Comparison of ENCODE assay signal across 8 cellular contexts in the genomic region with DNA sequence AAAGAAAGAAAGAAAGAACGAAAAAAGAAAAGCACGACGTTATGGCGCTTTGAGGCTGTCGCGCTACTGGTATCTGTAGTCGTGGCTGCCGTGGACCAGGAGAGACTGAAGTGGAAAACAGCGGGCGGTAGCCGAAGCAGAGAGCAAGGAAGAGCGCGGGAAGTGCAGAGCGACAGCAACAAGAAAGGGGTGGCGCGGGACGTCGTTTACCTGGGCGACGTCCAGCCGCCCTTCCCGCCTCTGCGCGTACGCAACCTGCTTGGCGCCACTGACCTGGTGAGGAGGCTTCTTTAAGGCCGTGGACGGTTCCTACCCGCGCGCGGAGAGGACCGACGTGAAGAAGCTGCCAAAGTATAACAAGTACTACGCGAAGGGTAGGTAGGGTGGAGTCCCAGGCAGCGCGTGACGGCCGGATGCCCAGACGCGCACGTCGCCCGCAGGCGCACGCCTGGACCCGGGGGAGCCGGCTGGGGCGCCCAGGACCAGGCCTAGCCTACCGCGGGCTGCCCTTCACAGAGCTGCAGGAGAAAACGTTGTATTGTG. TPM values are rescaled to one million over a fixed set of nuclear protein-coding genes. Genes with fewer than 3 reads are reported as not detected.
DNase-seq lines count a peak whose midpoint lies in the region; ATAC-seq and TF ChIP-seq lines count a peak whose summit lies in the region.

No MANE protein-coding gene starts in this region.

- H3K4me3 ChIP-seq in HUES6 (ENCODE audit: low read depth, low read length) = peak overlapping the region; percentile 63; the same call in 1 of the 2 replicates
- peak overlapping the region in 1 of 2 donors; percentile 61 for H3K4me3 ChIP-seq in neuronal stem cell (ENCODE audit: low read length in 2 of 2)
- H3K4me3 ChIP-seq in suprapubic skin = peak overlapping the region; percentile 63

- H3K18ac ChIP-seq in neuronal stem cell (ENCODE audit: low read length) = peak overlapping the region; percentile 7

- H3K4me1 Mint-ChIP-seq in activated CD8-positive, alpha-beta T cell treated with anti-CD3 and anti-CD28 coated beads for 36 hours (ENCODE audit: low read depth) = peaks cover 29% of the 10 kb centered on the region
- H3K4me1 Mint-ChIP-seq in chondrocyte (ENCODE audit: low read depth) = peaks cover 6% of the 10 kb centered on the region

- H3K4me2 ChIP-seq in neuronal stem cell (ENCODE audit: insufficient read depth, low read length, poor library complexity, severe bottlenecking) = no peak overlapping the region

- H3K4ac ChIP-seq in neuronal stem cell (ENCODE audit: low read length) = peak overlapping the region; percentile 90

- no CpG with 5 or more reads among the region's 53 CpGs for WGBS in neuronal stem cell (ENCODE audit: extremely low coverage in 2 of 2, insufficient read length in 2 of 2, insufficient replicate concordance in 1 of 2), 2 donors
- 3% methylated on average over 52 of the region's 53 CpGs for WGBS in suprapubic skin

- CTCF ChIA-PET in activated CD8-positive, alpha-beta T cell treated with anti-CD3 and anti-CD28 coated beads for 36 hours (lab: Charles Lee) = interaction anchor here (0.7 to 1.8 kb wide), 5 partner anchors 84 to 488 kb away, joined by 3 to 7 read pairs (median 3); partner anchors contain the start of genes HMGCS1 and TMEM267

- H3K9me3 ChIP-seq in HUES6 (ENCODE audit: control insufficient read depth, insufficient read depth, low read depth, low read length) (no peaks in the 10 kb centered on the region), neuronal stem cell (replicated peaks in 1 of 2; ENCODE audit: control insufficient read depth in 2 of 2, insufficient read depth in 1 of 2, low read depth in 1 of 2, low read length in 2 of 2) (no peaks in the 10 kb centered on the region), suprapubic skin (no peaks in the 10 kb centered on the region)

- peak; percentile 94 for ATAC-seq in GM21367 (IDR thresholded peaks at IDR 0.05; ENCODE audit: unreplicated experiment)
- peak; percentile 97 for ATAC-seq in activated CD8-positive, alpha-beta T cell treated with anti-CD3 and anti-CD28 coated beads for 36 hours

- no peak overlapping the region for H2BK120ac ChIP-seq in neuronal stem cell (ENCODE audit: low read depth, low read length)

- TF ChIP-seq CTCF in activated CD8-positive, alpha-beta T cell treated with anti-CD3 and anti-CD28 coated beads for 36 hours (IDR thresholded peaks at IDR 0.05) = no peak
- no peak for TF ChIP-seq CTCF in suprapubic skin (IDR thresholded peaks at IDR 0.05)
- TF ChIP-seq CTCF in chondrocyte (IDR thresholded peaks at IDR 0.05) = no peak

- intact Hi-C loops in activated CD8-positive, alpha-beta T cell treated with anti-CD3 and anti-CD28 coated beads for 36 hours (cut with micrococcal nuclease) = loop anchor here (5.0 to 10.0 kb wide), 2 partner anchors 85 to 322 kb away; partner anchors contain the start of gene TMEM267

- H3K27me3 ChIP-seq in HUES6 (ENCODE audit: control insufficient read depth, insufficient read depth, low read length) = peaks cover 12% of the 10 kb centered on the region; the same call in 1 of the 2 replicates
- peaks cover 0 to 29% (median 0%) of the 10 kb centered on the region in 3 experiments for H3K27me3 ChIP-seq in neuronal stem cell (ENCODE audit: control insufficient read depth in 3 of 3, insufficient read depth in 3 of 3, low read depth in 1 of 3, low read length in 3 of 3)
- no peaks in the 10 kb centered on the region for H3K27me3 ChIP-seq in suprapubic skin

- H3K36me3 Mint-ChIP-seq in activated CD8-positive, alpha-beta T cell treated with anti-CD3 and anti-CD28 coated beads for 36 hours (ENCODE audit: low read depth) = peaks cover 10% of the 10 kb centered on the region
- H3K36me3 Mint-ChIP-seq in chondrocyte (ENCODE audit: low read depth) = no peaks in the 10 kb centered on the region

- H3K4me1 ChIP-seq in HUES6 (ENCODE audit: control insufficient read depth, insufficient read depth, low read length) = no peaks in the 10 kb centered on the region
- no peaks in the 10 kb centered on the region for H3K4me1 ChIP-seq in neuronal stem cell (ENCODE audit: control insufficient read depth in 2 of 2, insufficient read depth in 1 of 2, low read depth in 1 of 2, low read length in 2 of 2)
- H3K4me1 ChIP-seq in suprapubic skin = peaks cover 14% of the 10 kb centered on the region

- H3K36me3 ChIP-seq in HUES6 (ENCODE audit: control insufficient read depth, insufficient read depth, low read length) = no peaks in the 10 kb centered on the region
- no peaks in the 10 kb centered on the region for H3K36me3 ChIP-seq in neuronal stem cell (replicated peaks in 1 of 2; ENCODE audit: control insufficient read depth in 2 of 2, insufficient read depth in 2 of 2, low read length in 2 of 2)
- no peaks in the 10 kb centered on the region for H3K36me3 ChIP-seq in suprapubic skin

- H2BK15ac ChIP-seq in neuronal stem cell (ENCODE audit: low read length) = no peak overlapping the region

- no peaks in the 10 kb centered on the region for H3K9me3 Mint-ChIP-seq in activated CD8-positive, alpha-beta T cell treated with anti-CD3 and anti-CD28 coated beads for 36 hours
- no peaks in the 10 kb centered on the region for H3K9me3 Mint-ChIP-seq in chondrocyte (ENCODE audit: low read depth)

- H3K4me3 Mint-ChIP-seq in activated CD8-positive, alpha-beta T cell treated with anti-CD3 and anti-CD28 coated beads for 36 hours = peak overlapping the region; percentile 89
- H3K4me3 Mint-ChIP-seq in chondrocyte (ENCODE audit: unreplicated experiment) = no peak overlapping the region

- H3K79me1 ChIP-seq in neuronal stem cell (ENCODE audit: low read depth, low read length) = no peaks in the 10 kb centered on the region

- DNase-seq in COLO829 (ENCODE audit: low spot score) = peak; percentile 24
- peak; percentile 80 for DNase-seq in activated CD8-positive, alpha-beta T cell treated with anti-CD3 and anti-CD28 coated beads for 36 hours
- peak; percentile 30 for DNase-seq in epidermal melanocyte (ENCODE audit: insufficient read length, low spot score)
- DNase-seq in neuronal stem cell (ENCODE audit: low spot score) = no peak
- DNase-seq in suprapubic skin (ENCODE audit: low spot score in 2 of 2) = peak; percentile 69 to 81
- no peak for DNase-seq in chondrocyte (ENCODE audit: low spot score)

- H3K9ac ChIP-seq in HUES6 (ENCODE audit: low read length) (no peak overlapping the region), neuronal stem cell (ENCODE audit: low read depth, low read length, poor library complexity) (peak overlapping the region; percentile 16)

- no peak overlapping the region for H4K8ac ChIP-seq in neuronal stem cell (ENCODE audit: low read depth, low read length)

- H3K14ac ChIP-seq in neuronal stem cell (ENCODE audit: low read length) = peak overlapping the region; percentile 44

- H3K27me3 Mint-ChIP-seq in activated CD8-positive, alpha-beta T cell treated with anti-CD3 and anti-CD28 coated beads for 36 hours = no peaks in the 10 kb centered on the region
- H3K27me3 Mint-ChIP-seq in chondrocyte (ENCODE audit: low read depth) = peaks cover 5% of the 10 kb centered on the region

- no peak for TF ChIP-seq EP300 in suprapubic skin (IDR thresholded peaks at IDR 0.05)

- peak overlapping the region; percentile 83 for H2AFZ ChIP-seq in neuronal stem cell (ENCODE audit: low read length)

- no peak for TF ChIP-seq POLR2A in suprapubic skin (IDR thresholded peaks at IDR 0.05)

- peak overlapping the region; percentile 54 for H2AK5ac ChIP-seq in neuronal stem cell (ENCODE audit: low read depth, low read length)

- peak overlapping the region; percentile 96 for H3K23ac ChIP-seq in neuronal stem cell (ENCODE audit: low read depth, low read length, poor library complexity)

- no peak overlapping the region for H4K91ac ChIP-seq in neuronal stem cell (ENCODE audit: low read depth, low read length, poor library complexity)

- POLR2A ChIA-PET in activated CD8-positive, alpha-beta T cell treated with anti-CD3 and anti-CD28 coated beads for 36 hours (lab: Charles Lee) = interaction anchor here (0.6 to 1.4 kb wide), 8 partner anchors 16 to 287 kb away, joined by 3 to 6 read pairs (median 3); partner anchors contain the start of genes HMGCS1 and TMEM267

- no peak overlapping the region for H3K27ac ChIP-seq in HUES6 (ENCODE audit: low read depth, low read length)
- H3K27ac ChIP-seq in neuronal stem cell (replicated peaks; ENCODE audit: low read length) = no peak overlapping the region
- H3K27ac ChIP-seq in suprapubic skin = peak overlapping the region; percentile 71

- H2BK12ac ChIP-seq in neuronal stem cell (ENCODE audit: low read length) = no peak overlapping the region

- peak overlapping the region; percentile 95 for H3K27ac Mint-ChIP-seq in activated CD8-positive, alpha-beta T cell treated with anti-CD3 and anti-CD28 coated beads for 36 hours
- H3K27ac Mint-ChIP-seq in chondrocyte (ENCODE audit: unreplicated experiment) = no peak overlapping the region

- H2BK5ac ChIP-seq in neuronal stem cell (ENCODE audit: low read length) = no peak overlapping the region

RNA-seq across cellular contexts. Expression of gene CCL28, which starts 15.4 kb away (rescaled TPM):
- total RNA-seq in activated CD8-positive, alpha-beta T cell treated with anti-CD3 and anti-CD28 coated beads for 36 hours = 10 to 100 TPM; 12.4 to 15.0 TPM
- 0.03 TPM for polyA plus RNA-seq in neuronal stem cell (2013, experiment 1 of 2)
- 0.04 TPM for polyA plus RNA-seq in neuronal stem cell (2013, experiment 2 of 2)
- total RNA-seq in suprapubic skin = 10 to 100 TPM; 10.7 to 24.8 (median 17.8) TPM
- total RNA-seq in chondrocyte = 0.10 TPM in 1 of 3 replicates, not detected in the others

Comparison
In these comparisons a context has a peak if more than half of its experiments do, and no peak if none do; other contexts are left out.
1. DNase-seq: peak in COLO829 (single experiment), activated CD8-positive, alpha-beta T cell treated with anti-CD3 and anti-CD28 coated beads for 36 hours (single experiment), epidermal melanocyte (single experiment) and suprapubic skin (2 of 2); none in neuronal stem cell (single experiment) and chondrocyte (single experiment).
2. RNA of gene CCL28, which starts 15.4 kb away (total RNA-seq): 10.7 to 24.8 TPM in suprapubic skin and 12.4 to 15.0 TPM in activated CD8-positive, alpha-beta T cell treated with anti-CD3 and anti-CD28 coated beads for 36 hours; 0.10 TPM in chondrocyte; every median in the first group is over 10 times any median in the second.